ENCODE assay signal across 22 cellular contexts in the genomic region with DNA sequence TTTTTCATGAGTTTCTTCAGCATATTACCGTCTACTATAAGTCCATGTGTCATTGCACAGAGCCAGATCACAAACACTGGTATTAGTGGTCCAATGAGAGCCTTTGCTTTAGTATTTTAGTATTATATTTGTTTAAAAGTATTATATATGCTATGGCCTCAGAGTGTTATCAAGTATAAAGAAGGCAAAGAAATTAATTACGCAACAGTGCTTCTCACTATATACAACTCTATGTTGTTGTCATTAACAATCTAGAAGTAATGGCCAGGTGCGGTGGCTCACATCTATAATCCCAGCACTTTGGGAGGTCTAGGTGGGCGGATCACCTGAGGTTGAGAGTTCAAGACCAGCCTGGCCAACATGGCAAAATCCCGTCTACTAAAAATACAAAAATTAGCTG. TPM values are rescaled to one million over a fixed set of nuclear protein-coding genes. Genes with fewer than 3 reads are reported as not detected.
DNase-seq lines count a peak whose midpoint lies in the region; ATAC-seq, FAIRE-seq and TF ChIP-seq lines count a peak whose summit lies in the region.
"Had no signal": no experiment of that assay in that cellular context is flagged by ENCODE, and none has a peak within 500 bp of the region (broad histone marks: within the 10 kb centered on the region; RNA-seq: fewer than 3 reads in every experiment).

No MANE protein-coding gene starts in this region.

- CTCF ChIA-PET in HepG2 (lab: Yijun Ruan, JAX; ENCODE audit: low intra/inter-chr PET ratio, low total read pairs) (no interaction called here), OCI-LY7 (lab: Charles Lee; ENCODE audit: unreplicated experiment) (no interaction called here), H1 (lab: Charles Lee; ENCODE audit: partially characterized antibody) (no interaction called here)

- no peaks in the 10 kb centered on the region for H3K79me1 ChIP-seq in H1 (ENCODE audit: low read depth, low read length)

- H2BK15ac ChIP-seq in H1 (ENCODE audit: low read length) = no peak overlapping the region

- FAIRE-seq in HepG2 (lab: Jason Lieb, UNC) (no peak), H1 (lab: Jason Lieb, UNC) (no peak)
- FAIRE-seq: A549, GM12892, GM18507 had no signal

- H3K4me1 ChIP-seq in HepG2 (ENCODE audit: insufficient read depth, low read length) = peaks cover 21% of the 10 kb centered on the region
- peaks cover 0 to 26% (median 10%) of the 10 kb centered on the region in 4 donors for H3K4me1 ChIP-seq in right lobe of liver
- peaks cover 16% of the 10 kb centered on the region for H3K4me1 ChIP-seq in OCI-LY7 (ENCODE audit: insufficient read depth, low read length, poor library complexity, severe bottlenecking)
- no peaks in the 10 kb centered on the region for H3K4me1 ChIP-seq in H1 (replicated peaks in 1 of 4; ENCODE audit: control insufficient read depth in 3 of 4, insufficient read depth in 4 of 4, low read length in 3 of 4)
- H3K4me1 ChIP-seq in smooth muscle cell (ENCODE audit: low read depth) = no peaks in the 10 kb centered on the region
- no peaks in the 10 kb centered on the region for H3K4me1 ChIP-seq in transverse colon
- H3K4me1 ChIP-seq: A549 had no signal

- no peaks in the 10 kb centered on the region for H3K27me3 ChIP-seq in HepG2 (ENCODE audit: control insufficient read depth in 1 of 2, insufficient read depth in 2 of 2, low read length in 2 of 2)
- H3K27me3 ChIP-seq in right lobe of liver = no peaks in the 10 kb centered on the region
- no peaks in the 10 kb centered on the region for H3K27me3 ChIP-seq in H1 (replicated peaks in 1 of 4; ENCODE audit: control insufficient read depth in 3 of 4, extremely low read depth in 1 of 4, insufficient read depth in 3 of 4, low read length in 3 of 4)
- no peaks in the 10 kb centered on the region for H3K27me3 ChIP-seq in smooth muscle cell (ENCODE audit: low read depth)
- no peaks in the 10 kb centered on the region for H3K27me3 ChIP-seq in transverse colon

- POLR2A ChIA-PET in HepG2 (lab: Yijun Ruan, JAX) = no interaction called here
- POLR2A ChIA-PET in OCI-LY7 (lab: Charles Lee) = no interaction called here
- POLR2A ChIA-PET in H1 (lab: Charles Lee; ENCODE audit: partially characterized antibody) = interaction anchor here (0.6 kb wide), 1 partner anchor 18 kb away, joined by 3 read pairs; no protein-coding TSS in a partner anchor

- H4K8ac ChIP-seq in H1 (ENCODE audit: extremely low read depth, insufficient read depth, low read length) = no peak overlapping the region

- H2AK5ac ChIP-seq in H1 (ENCODE audit: low read depth, low read length) = no peak overlapping the region

- in situ Hi-C loops in HepG2 (cut with HindIII; ENCODE audit: extremely low pct_ligation_motif_present, low pct_unique_long_range_greater_than_20kb) (no loop called here), transverse colon (cut with MboI; ENCODE audit: low pct_ligation_motif_present in 1 of 4, low pct_unique_long_range_greater_than_20kb in 1 of 4, low sequenced_read_pairs in 3 of 4) (no loop called here)

- no peak overlapping the region for H3K18ac ChIP-seq in H1 (ENCODE audit: extremely low read depth, low read length)

- TF ChIP-seq EP300 in HepG2 (IDR thresholded peaks at IDR 0.05; ENCODE audit: low read depth in 2 of 2, low read length in 2 of 2) (no peak), HepG2 (CRISPR knock-in tag; IDR thresholded peaks at IDR 0.05; ENCODE audit: borderline replicate concordance) (no peak), H1 (IDR thresholded peaks at IDR 0.05; ENCODE audit: borderline replicate concordance in 1 of 2, low read depth in 2 of 2, low read length in 2 of 2) (no peak), transverse colon (IDR thresholded peaks at IDR 0.05; ENCODE audit: low read depth) (no peak)

- H3K36me3 ChIP-seq in HepG2 (replicated peaks in 1 of 2; ENCODE audit: control insufficient read depth in 1 of 2, insufficient read depth in 2 of 2, low read length in 2 of 2) = peaks cover 2 to 36% of the 10 kb centered on the region in 2 experiments; a peak in 4 of 5 replicates
- peaks cover 0 to 5% (median 0%) of the 10 kb centered on the region in 4 donors for H3K36me3 ChIP-seq in right lobe of liver
- peaks cover 23% of the 10 kb centered on the region for H3K36me3 ChIP-seq in OCI-LY7 (ENCODE audit: insufficient read depth, low read length)
- peaks cover 0 to 11% (median 4%) of the 10 kb centered on the region in 4 experiments; a peak in 4 of 8 replicates for H3K36me3 ChIP-seq in H1 (ENCODE audit: control insufficient read depth in 2 of 4, insufficient read depth in 4 of 4, low read length in 3 of 4)
- no peaks in the 10 kb centered on the region for H3K36me3 ChIP-seq in smooth muscle cell (ENCODE audit: low read depth)
- H3K36me3 ChIP-seq in transverse colon = peaks cover 0 to 22% (median 3%) of the 10 kb centered on the region in 4 donors

- intact Hi-C loops in HepG2 (cut with micrococcal nuclease; ENCODE audit: unreplicated experiment) = no loop called here
- intact Hi-C loops in right lobe of liver (cut with DNase I) = no loop called here
- intact Hi-C loops in OCI-LY7 (cut with micrococcal nuclease; ENCODE audit: unreplicated experiment) = loop anchor here (5.0 kb wide), 1 partner anchor 95 kb away; no protein-coding TSS in a partner anchor
- intact Hi-C loops in transverse colon (cut with DNase I; ENCODE audit: low total_unique reads) = no loop called here

- TF ChIP-seq RAD21 in HepG2 (CRISPR knock-in tag; IDR thresholded peaks at IDR 0.05) = no peak
- TF ChIP-seq RAD21 in H1 (IDR thresholded peaks at IDR 0.05 in 1 of 2, conservative IDR thresholded peaks at IDR 0.05 in 1 of 2; ENCODE audit: low read depth in 2 of 2, low read length in 2 of 2) = no peak

- DNase-seq in HepG2 (ENCODE audit: low spot score) (no peak), right lobe of liver (no peak), OCI-LY7 (ENCODE audit: low spot score) (no peak), H1 (ENCODE audit: low read depth in 1 of 2, low spot score in 2 of 2) (no peak), NCI-H748 treated with DMSO at 0.1 percent for 48 hours (lab: John Stamatoyannopoulos, UW) (no peak), cortex of kidney (lab: John Stamatoyannopoulos, UW) (no peak), smooth muscle cell (lab: John Stamatoyannopoulos, UW; ENCODE audit: unreplicated experiment) (no peak), transverse colon (no peak)
- DNase-seq: AML-193; C1 segment of cervical spinal cord; CD4-positive, CD25-positive, alpha-beta regulatory T cell; CD8-positive, alpha-beta memory T cell; COR-L47; GDM1; H7; HFFc6; KBM-7 had no signal

- no peaks in the 10 kb centered on the region for H3F3A ChIP-seq in smooth muscle cell (ENCODE audit: low read depth)

- H3K4ac ChIP-seq in H1 (replicated peaks; ENCODE audit: insufficient read length, low read depth, low read length) = no peak overlapping the region

- H2BK12ac ChIP-seq in H1 (ENCODE audit: low read depth, low read length) = no peak overlapping the region

- no peak for TF ChIP-seq POLR2A in HepG2 (IDR thresholded peaks at IDR 0.05; ENCODE audit: insufficient read depth in 1 of 2, low read depth in 2 of 2, low read length in 2 of 2)
- TF ChIP-seq POLR2A in right lobe of liver (IDR thresholded peaks at IDR 0.05) = no peak
- no peak for TF ChIP-seq POLR2A in H1 (IDR thresholded peaks at IDR 0.05; ENCODE audit: control extremely low read depth in 1 of 2, low read depth in 2 of 2, low read length in 2 of 2)
- TF ChIP-seq POLR2A in transverse colon (IDR thresholded peaks at IDR 0.05) = no peak

- H2BK5ac ChIP-seq in H1 (ENCODE audit: low read depth, low read length) = no peak overlapping the region

- H3K79me2 ChIP-seq in HepG2 (ENCODE audit: insufficient read depth, low read length) = peaks cover 2% of the 10 kb centered on the region
- H3K79me2 ChIP-seq in OCI-LY7 (ENCODE audit: insufficient read depth, low read depth, low read length) = no peaks in the 10 kb centered on the region
- H3K79me2 ChIP-seq in H1 (ENCODE audit: control insufficient read depth in 1 of 2, insufficient read depth in 2 of 2, low read length in 2 of 2) = no peaks in the 10 kb centered on the region
- peaks cover 7% of the 10 kb centered on the region for H3K79me2 ChIP-seq in smooth muscle cell (ENCODE audit: low read depth)

- H4K91ac ChIP-seq in H1 (replicated peaks; ENCODE audit: insufficient read length, low read length) = no peak overlapping the region

- no peak overlapping the region for H4K5ac ChIP-seq in H1 (ENCODE audit: insufficient read length, low read depth, low read length)

- H2BK20ac ChIP-seq in H1 (ENCODE audit: low read length) = no peak overlapping the region

- H3K9me2 ChIP-seq in OCI-LY7 (ENCODE audit: insufficient read depth, low read length) = no peaks in the 10 kb centered on the region

- H3K4me2 ChIP-seq in HepG2 (ENCODE audit: low read depth, low read length) (no peak overlapping the region), OCI-LY7 (ENCODE audit: low read length) (no peak overlapping the region; the same call in 1 of the 2 replicates), H1 (ENCODE audit: insufficient read depth in 1 of 2, low read depth in 2 of 2, low read length in 2 of 2) (no peak overlapping the region), smooth muscle cell (no peak overlapping the region)
- H3K4me2 ChIP-seq: A549, GM23338 had no signal

- over 99% methylated on average over 5 of the region's 5 CpGs for WGBS in HepG2 (ENCODE audit: low lambda C conversion rate)
- 96% methylated on average over 4 of the region's 5 CpGs for WGBS in right lobe of liver (ENCODE audit: insufficient coverage, low coverage, low lambda C conversion rate, missing lambda C conversion rate)
- WGBS in H1 (ENCODE audit: extremely low coverage in 1 of 2, insufficient coverage in 1 of 2, insufficient read length in 1 of 2, insufficient replicate concordance in 2 of 2, low coverage in 1 of 2, low lambda C conversion rate in 2 of 2, missing lambda C conversion rate in 1 of 2), 2 experiments = 92% methylated on average over 5 of the region's 5 CpGs; no CpG with 5 or more reads in 1 of the 2 experiments
- WGBS in smooth muscle cell (ENCODE audit: low lambda C conversion rate) = 97% methylated on average over 5 of the region's 5 CpGs
- WGBS in transverse colon (ENCODE audit: low coverage in 1 of 2), 2 donors = 95 to 100% methylated on average over 4 to 5 of the region's 5 CpGs

- H4K20me1 ChIP-seq in HepG2 (ENCODE audit: insufficient read depth, low read length) (no peaks in the 10 kb centered on the region), OCI-LY7 (ENCODE audit: insufficient read depth, low read length) (no peaks in the 10 kb centered on the region), H1 (replicated peaks in 1 of 2; ENCODE audit: control insufficient read depth in 1 of 2, insufficient read depth in 2 of 2, low read length in 2 of 2) (no peaks in the 10 kb centered on the region), smooth muscle cell (ENCODE audit: low read depth) (no peaks in the 10 kb centered on the region)

- TF ChIP-seq CTCF in HepG2 (CRISPR knock-in tag; IDR thresholded peaks at IDR 0.05) (no peak), right lobe of liver (IDR thresholded peaks at IDR 0.05) (no peak), OCI-LY7 (conservative IDR thresholded peaks at IDR 0.05; ENCODE audit: low read length) (no peak), H1 (IDR thresholded peaks at IDR 0.05; ENCODE audit: control extremely low read depth in 1 of 3, insufficient read depth in 1 of 3, low read depth in 1 of 3, low read length in 3 of 3) (no peak), smooth muscle cell (IDR thresholded peaks at IDR 0.05; ENCODE audit: borderline replicate concordance, insufficient read depth, poor library complexity, severe bottlenecking) (no peak), transverse colon (IDR thresholded peaks at IDR 0.05) (no peak)

- H2AFZ ChIP-seq in HepG2 (ENCODE audit: low read length) = no peak overlapping the region
- no peak overlapping the region for H2AFZ ChIP-seq in OCI-LY7 (ENCODE audit: low read length)
- H2AFZ ChIP-seq in H1 (ENCODE audit: low read length) = no peak overlapping the region
- no peak overlapping the region for H2AFZ ChIP-seq in smooth muscle cell (ENCODE audit: low read depth)
- H2AFZ ChIP-seq: GM23338 had no signal

- no peak for ATAC-seq in HepG2
- no peak for ATAC-seq in right lobe of liver
- ATAC-seq: A549, GM23338, HCT116 had no signal

- no peak overlapping the region for H3K23ac ChIP-seq in H1 (ENCODE audit: insufficient read length)

- no TSS peak for BruUV-seq in HepG2 (replicated peaks; lab: Mats Ljungman, UMichigan)
- BruUV-seq in OCI-LY7 (replicated peaks; lab: Mats Ljungman, UMichigan) = no TSS peak

- H3K56ac ChIP-seq in H1 (replicated peaks; ENCODE audit: insufficient read length, low read depth, low read length) = no peak overlapping the region

- no peaks in the 10 kb centered on the region for H3K23me2 ChIP-seq in H1 (ENCODE audit: low read depth, low read length)

- H3K9me3 ChIP-seq in HepG2 (ENCODE audit: low read length) (no peaks in the 10 kb centered on the region), right lobe of liver (no peaks in the 10 kb centered on the region), OCI-LY7 (ENCODE audit: low read length) (no peaks in the 10 kb centered on the region), H1 (ENCODE audit: insufficient read depth in 2 of 2, low read depth in 1 of 2, low read length in 1 of 2) (no peaks in the 10 kb centered on the region), smooth muscle cell (replicated peaks; ENCODE audit: low read depth) (no peaks in the 10 kb centered on the region), transverse colon (no peaks in the 10 kb centered on the region)
- H3K9me3 ChIP-seq: A549 had no signal

- H2BK120ac ChIP-seq in H1 (replicated peaks; ENCODE audit: low read depth, low read length) = no peak overlapping the region

- H3K9ac ChIP-seq in HepG2 (ENCODE audit: insufficient read depth, low read depth, low read length) (no peak overlapping the region), H1 (replicated peaks in 1 of 4; ENCODE audit: extremely low read depth in 1 of 4, low read depth in 3 of 4, low read length in 3 of 4) (no peak overlapping the region), smooth muscle cell (ENCODE audit: low read depth) (no peak overlapping the region)

- no peak overlapping the region for H3K14ac ChIP-seq in H1 (ENCODE audit: insufficient read length)

- H3K27ac ChIP-seq in HepG2 (ENCODE audit: extremely low read length, insufficient read depth, low read length) (no peak overlapping the region), right lobe of liver (no peak overlapping the region), OCI-LY7 (ENCODE audit: low read depth, low read length, poor library complexity, severe bottlenecking) (peak overlapping the region; percentile 30), H1 (ENCODE audit: low read depth, low read length) (no peak overlapping the region), smooth muscle cell (ENCODE audit: low read depth) (no peak overlapping the region), transverse colon (no peak overlapping the region)
- H3K27ac ChIP-seq: A549 had no signal

- no peak overlapping the region for H3K4me3 ChIP-seq in HepG2 (replicated peaks in 1 of 3; ENCODE audit: insufficient read depth in 1 of 3, low read depth in 2 of 3, low read length in 3 of 3)
- no peak overlapping the region for H3K4me3 ChIP-seq in right lobe of liver
- no peak overlapping the region for H3K4me3 ChIP-seq in OCI-LY7 (ENCODE audit: low read depth, low read length, poor library complexity, severe bottlenecking)
- H3K4me3 ChIP-seq in H1 (ENCODE audit: extremely low read depth in 1 of 4, insufficient read depth in 2 of 4, low read depth in 3 of 4, low read length in 4 of 4) = no peak overlapping the region
- H3K4me3 ChIP-seq in smooth muscle cell = no peak overlapping the region
- H3K4me3 ChIP-seq in transverse colon = no peak overlapping the region
- H3K4me3 ChIP-seq: A549, GM23338 had no signal

RNA-seq across cellular contexts. Expression of a gene that starts 47.1 kb away (rescaled TPM):
- 23.3 and 24.6 TPM in 2 replicates for total RNA-seq in HepG2 (2016; rRNA removed; fragmentation: Illumina TruSeq; extraction: Trizol)
- 7.5 and 10.7 TPM in 2 replicates for total RNA-seq in HepG2 (2016; cell fraction: cytosol; rRNA removed; fragmentation: Illumina TruSeq; extraction: Trizol; ENCODE audit: low read depth)
- 20.2 and 24.5 TPM in 2 replicates for total RNA-seq in HepG2 (2016; cell fraction: insoluble cytoplasmic fraction; rRNA removed; fragmentation: Illumina TruSeq; extraction: Trizol)
- total RNA-seq in HepG2 (2016; cell fraction: membrane; rRNA removed; fragmentation: Illumina TruSeq; extraction: Trizol) = 7.0 and 11.4 TPM in 2 replicates
- 45.4 and 49.6 TPM in 2 replicates for total RNA-seq in HepG2 (2016; cell fraction: nucleus; rRNA removed; fragmentation: Illumina TruSeq; extraction: Trizol)
- polyA plus RNA-seq in HepG2 (2011; rRNA removed) = 7.3 and 7.7 TPM in 2 replicates
- polyA plus RNA-seq in HepG2 (2011; cell fraction: cytosol; rRNA removed) = 3.5 and 5.4 TPM in 2 replicates
- polyA plus RNA-seq in HepG2 (2011; cell fraction: nucleus; rRNA removed) = 8.0 and 8.2 TPM in 2 replicates
- polyA plus RNA-seq in HepG2 (2012) = 7.9 and 14.6 TPM in 2 replicates
- 0.24 and 0.26 TPM in 2 replicates for polyA plus RNA-seq in HepG2 (2016; cell fraction: cytosol; fragmentation: Illumina TruSeq; extraction: Trizol; ENCODE audit: low read depth)
- polyA plus RNA-seq in HepG2 (2016; cell fraction: insoluble cytoplasmic fraction; fragmentation: Illumina TruSeq; extraction: Trizol; ENCODE audit: low read depth) = 6.9 and 7.6 TPM in 2 replicates
- polyA plus RNA-seq in HepG2 (2016; cell fraction: membrane; fragmentation: Illumina TruSeq; extraction: Trizol; ENCODE audit: low read depth) = 0.79 and 1.0 TPM in 2 replicates
- polyA plus RNA-seq in HepG2 (2016; cell fraction: nucleus; fragmentation: Illumina TruSeq; extraction: Trizol; ENCODE audit: insufficient read depth, low read depth) = 9.7 TPM in 2 replicates
- polyA minus RNA-seq in HepG2 (2011; rRNA and poly(A)+ RNA removed; ENCODE audit: low replicate concordance) = 20.8 and 24.5 TPM in 2 replicates
- 14.7 and 19.0 TPM in 2 replicates for polyA minus RNA-seq in HepG2 (2011; cell fraction: cytosol; rRNA and poly(A)+ RNA removed)
- 125 and 131 TPM in 2 replicates for polyA minus RNA-seq in HepG2 (2011; cell fraction: nucleus; rRNA and poly(A)+ RNA removed)
- 1 to 10 TPM; 3.7 to 9.1 (median 7.6) TPM for total RNA-seq in right lobe of liver
- total RNA-seq in OCI-LY7 (2014; rRNA removed; shearing (Covaris generic)) = 39.6 and 54.4 TPM in 2 replicates
- 50.8 and 53.3 TPM in 2 replicates for total RNA-seq in OCI-LY7 (2022)
- 15.8 and 20.0 TPM in 2 replicates for total RNA-seq in H1 (2021; fragmentation: NEBNext Ultra II Directional; extraction: Animal tissue kit (Norgen Biotek cat#: 25700))
- 2.9 and 4.8 TPM in 2 replicates for polyA plus RNA-seq in H1 (2011; rRNA removed)
- polyA plus RNA-seq in H1 (2011; cell fraction: cytosol; rRNA removed) = 6.1 TPM
- polyA plus RNA-seq in H1 (2011; cell fraction: nucleus; rRNA removed) = 8.9 TPM
- polyA plus RNA-seq in H1 (2012, experiment 1 of 2) = 5.1 to 8.6 TPM (median 6.4 TPM) in 4 replicates
- 0.50 TPM for polyA plus RNA-seq in H1 (2012, experiment 2 of 2)
- polyA plus RNA-seq in H1 (2013, experiment 1 of 2) = 7.2 TPM
- polyA plus RNA-seq in H1 (2013, experiment 2 of 2) = 24.3 TPM
- polyA minus RNA-seq in H1 (2011; rRNA and poly(A)+ RNA removed) = 45.0 and 65.3 TPM in 2 replicates
- polyA minus RNA-seq in H1 (2011; cell fraction: cytosol; rRNA and poly(A)+ RNA removed) = 23.0 TPM
- 74.6 TPM for polyA minus RNA-seq in H1 (2011; cell fraction: nucleus; rRNA and poly(A)+ RNA removed)
- total RNA-seq in smooth muscle cell = 10.3 and 13.3 TPM in 2 replicates
- polyA plus RNA-seq in smooth muscle cell = 1.9 and 3.6 TPM in 2 replicates
- 10 to 100 TPM; 21.3 to 40.3 (median 35.9) TPM for total RNA-seq in transverse colon
